ENCODE assay signal across 17 cellular contexts in genomic region chr5:154301726-154302125, GRCh38.
"Had no signal": no experiment of that assay in that cellular context is flagged by ENCODE, and none has a peak within 500 bp of the region (broad histone marks: within the 10 kb centered on the region; RNA-seq: fewer than 3 reads in every experiment).

No MANE protein-coding gene starts in this region.

- H3K27ac Mint-ChIP-seq: activated CD4-positive, alpha-beta memory T cell treated with anti-CD3 and anti-CD28 coated beads for 36 hours; activated CD4-positive, alpha-beta T cell treated with anti-CD3 and anti-CD28 coated beads for 36 hours; activated naive CD8-positive, alpha-beta T cell; mesothelial cell of epicardium; nephron progenitor cell had no signal

- H3K4me1 ChIP-seq: upper lobe of right lung had no signal

- H3K9me3 ChIP-seq: gastrocnemius medialis, suprapubic skin, upper lobe of right lung had no signal

- DNase-seq: activated CD4-positive, alpha-beta memory T cell treated with anti-CD3 and anti-CD28 coated beads for 36 hours; activated CD4-positive, alpha-beta T cell treated with anti-CD3 and anti-CD28 coated beads for 36 hours; activated T-cell treated with anti-CD3 and anti-CD28 coated beads for 4 hours; brain microvascular endothelial cell; central memory CD4-positive, alpha-beta T cell; cortex of kidney; stimulated activated naive CD8-positive, alpha-beta T cell treated with anti-CD3 and anti-CD28 coated beads, Interleukin-15, Interleukin-2, amounts not matched to agents 100 U/mL and 50 U/mL, for 24 hours; T-helper 2 cell; WERI-Rb-1 had no signal

- H3K27me3 Mint-ChIP-seq: activated CD4-positive, alpha-beta memory T cell treated with anti-CD3 and anti-CD28 coated beads for 36 hours; activated CD4-positive, alpha-beta T cell treated with anti-CD3 and anti-CD28 coated beads for 36 hours; activated naive CD8-positive, alpha-beta T cell had no signal

- H3K36me3 ChIP-seq: WERI-Rb-1 had no signal

- H3K4me3 Mint-ChIP-seq: activated CD4-positive, alpha-beta memory T cell treated with anti-CD3 and anti-CD28 coated beads for 36 hours; activated CD4-positive, alpha-beta T cell treated with anti-CD3 and anti-CD28 coated beads for 36 hours; activated naive CD8-positive, alpha-beta T cell; mesothelial cell of epicardium; nephron progenitor cell had no signal

- H3K4me3 ChIP-seq: gastrocnemius medialis, heart left ventricle, skin epidermis, suprapubic skin, upper lobe of right lung had no signal

- H3K4me1 Mint-ChIP-seq: activated CD4-positive, alpha-beta T cell treated with anti-CD3 and anti-CD28 coated beads for 36 hours had no signal

- H3K27ac ChIP-seq: brain microvascular endothelial cell, skin epidermis, suprapubic skin, upper lobe of right lung, WERI-Rb-1 had no signal

- H3K27me3 ChIP-seq: brain microvascular endothelial cell, gastrocnemius medialis, heart left ventricle, suprapubic skin, upper lobe of right lung had no signal

- ATAC-seq: activated CD4-positive, alpha-beta T cell treated with anti-CD3 and anti-CD28 coated beads for 36 hours; stimulated activated naive CD8-positive, alpha-beta T cell treated with anti-CD3 and anti-CD28 coated beads, Interleukin-15, Interleukin-2, amounts not matched to agents 100 U/mL and 50 U/mL, for 24 hours had no signal
